17 cellular contexts compared by ENCODE assay signal in genomic region chr17:6573982-6574688, GRCh38. TPM values are rescaled to one million over a fixed set of nuclear protein-coding genes. Genes with fewer than 3 reads are reported as not detected.
DNase-seq lines count a peak whose midpoint lies in the region; ATAC-seq, FAIRE-seq and TF ChIP-seq lines count a peak whose summit lies in the region.
"Had no signal": no experiment of that assay in that cellular context is flagged by ENCODE, and none has a peak within 500 bp of the region (broad histone marks: within the 10 kb centered on the region; RNA-seq: fewer than 3 reads in every experiment).

No MANE protein-coding gene starts in this region.

- POLR2A ChIA-PET in HEK293 (lab: Yijun Ruan, JAX), result interaction anchor here (0.9 kb wide), 1 partner anchor 71 kb away, joined by 3 read pairs; no protein-coding TSS in a partner anchor
- POLR2A ChIA-PET in K562 (lab: Yijun Ruan, JAX), result no interaction called here

- H3K9ac ChIP-seq in BLaER1, result no peak overlapping the region
- no peak overlapping the region for H3K9ac ChIP-seq in K562 (ENCODE audit: insufficient read depth in 1 of 2, low read depth in 2 of 2, low read length in 2 of 2)
- no peak overlapping the region for H3K9ac ChIP-seq in trophoblast cell (ENCODE audit: low read length)

- no peak overlapping the region for H2AK5ac ChIP-seq in trophoblast cell (ENCODE audit: low read length)

- peaks cover 3% of the 10 kb centered on the region for H3K9me1 ChIP-seq in K562 (ENCODE audit: control insufficient read depth, insufficient read depth, low read length)

- H3K79me1 ChIP-seq in trophoblast cell (ENCODE audit: low read length), result no peaks in the 10 kb centered on the region

- H2AFZ ChIP-seq in K562 (ENCODE audit: low read depth, low read length) (no peak overlapping the region), osteoblast (ENCODE audit: low read length) (no peak overlapping the region), trophoblast cell (ENCODE audit: insufficient read depth, low read length, poor library complexity) (no peak overlapping the region)
- H2AFZ ChIP-seq: PC-9 had no signal

- no peak for FAIRE-seq in K562 (lab: Jason Lieb, UNC)
- FAIRE-seq in frontal cortex (lab: Jason Lieb, UNC), result no peak
- FAIRE-seq: G401.6 had no signal

- H3K9me3 ChIP-seq in BLaER1 (no peaks in the 10 kb centered on the region), HEK293 (ENCODE audit: control insufficient read depth, insufficient read depth, low read depth, low read length) (no peaks in the 10 kb centered on the region), K562 (replicated peaks; ENCODE audit: control insufficient read depth, insufficient read depth, low read depth, low read length) (no peaks in the 10 kb centered on the region), osteoblast (ENCODE audit: low read depth, low read length) (no peaks in the 10 kb centered on the region), BE2C (no peaks in the 10 kb centered on the region), trophoblast cell (ENCODE audit: insufficient read depth, low read depth, low read length) (peaks cover 3% of the 10 kb centered on the region)
- H3K9me3 ChIP-seq: Caco-2 had no signal

- H3K27me3 ChIP-seq in BLaER1 (no peaks in the 10 kb centered on the region), K562 (ENCODE audit: control insufficient read depth in 2 of 2, insufficient read depth in 2 of 2, low read length in 2 of 2) (no peaks in the 10 kb centered on the region), osteoblast (ENCODE audit: insufficient read depth, low read length) (no peaks in the 10 kb centered on the region), BE2C (no peaks in the 10 kb centered on the region), trophoblast cell (ENCODE audit: insufficient read depth, low read length) (no peaks in the 10 kb centered on the region)

- in situ Hi-C loops in K562 (cut with MboI), result no loop called here

- TF ChIP-seq CTCF in HEK293 (tag by site-specific recombination; IDR thresholded peaks at IDR 0.05) (no peak), K562 (IDR thresholded peaks at IDR 0.05 in 2 of 3, conservative IDR thresholded peaks at IDR 0.05 in 1 of 3; ENCODE audit: insufficient read depth in 2 of 3, low read depth in 1 of 3, low read length in 3 of 3) (no peak), osteoblast (IDR thresholded peaks at IDR 0.05; ENCODE audit: extremely low read depth, low read depth, low read length) (no peak), BE2C (IDR thresholded peaks at IDR 0.05; ENCODE audit: low read depth, low read length) (no peak)

- no peak for TF ChIP-seq EP300 in K562 (IDR thresholded peaks at IDR 0.05; ENCODE audit: low read length)

- CTCF ChIA-PET in HEK293 (lab: Yijun Ruan, JAX), result no interaction called here
- CTCF ChIA-PET in K562 (lab: Yijun Ruan, JAX; ENCODE audit: low intra/inter-chr PET ratio), result no interaction called here

- no peak overlapping the region for H4K91ac ChIP-seq in trophoblast cell (ENCODE audit: low read depth, low read length)

- H3K36me3 ChIP-seq in BLaER1 (peaks cover 30% of the 10 kb centered on the region), HEK293 (ENCODE audit: control insufficient read depth in 2 of 2, insufficient read depth in 1 of 2, low read length in 2 of 2) (peaks cover 0 to 35% of the 10 kb centered on the region in 2 experiments; a peak in 1 of 3 replicates), K562 (ENCODE audit: control insufficient read depth, insufficient read depth, low read length) (peaks cover 5% of the 10 kb centered on the region; the same call in 2 of the 3 replicates), osteoblast (ENCODE audit: insufficient read depth, low read length) (peaks cover 18% of the 10 kb centered on the region), BE2C (no peaks in the 10 kb centered on the region), trophoblast cell (ENCODE audit: control insufficient read depth in 1 of 2, insufficient read depth in 2 of 2, low read length in 2 of 2) (peaks cover 0 to 6% of the 10 kb centered on the region in 2 experiments)

- H3K14ac ChIP-seq in trophoblast cell (ENCODE audit: low read length), result no peak overlapping the region

- H3K27ac ChIP-seq in BLaER1 (no peak overlapping the region), HEK293 (ENCODE audit: extremely low read depth, low read depth, low read length) (no peak overlapping the region), K562 (ENCODE audit: extremely low read depth, low read depth, low read length) (no peak overlapping the region), osteoblast (ENCODE audit: low read depth, low read length) (peak overlapping the region; percentile 74), trophoblast cell (ENCODE audit: low read depth, low read length) (no peak overlapping the region)
- H3K27ac ChIP-seq: PC-9 had no signal

- no peak overlapping the region for H2BK5ac ChIP-seq in trophoblast cell (ENCODE audit: low read depth, low read length, poor library complexity)

- no peaks in the 10 kb centered on the region for H4K20me1 ChIP-seq in BLaER1
- H4K20me1 ChIP-seq in K562 (replicated peaks; ENCODE audit: control insufficient read depth, insufficient read depth, low read length), result no peaks in the 10 kb centered on the region
- peaks cover 3% of the 10 kb centered on the region for H4K20me1 ChIP-seq in osteoblast (ENCODE audit: insufficient read depth, low read length)

- no peak for ATAC-seq in K562

- no peak for TF ChIP-seq POLR2A in K562 (conservative IDR thresholded peaks at IDR 0.05)

- H3K79me2 ChIP-seq in K562 (ENCODE audit: control insufficient read depth, insufficient read depth, low read length) (no peaks in the 10 kb centered on the region), osteoblast (ENCODE audit: insufficient read depth, low read length) (no peaks in the 10 kb centered on the region), trophoblast cell (ENCODE audit: control insufficient read depth, insufficient read depth, low read length, poor library complexity) (no peaks in the 10 kb centered on the region)

- no peak overlapping the region for H4K12ac ChIP-seq in trophoblast cell (ENCODE audit: low read depth, low read length)

- H3K18ac ChIP-seq in trophoblast cell (ENCODE audit: low read length), result no peak overlapping the region

- H4K8ac ChIP-seq in trophoblast cell (ENCODE audit: low read depth, low read length), result no peak overlapping the region

- TF ChIP-seq RAD21 in K562 (CRISPR knock-in tag; conservative IDR thresholded peaks at IDR 0.05 in 1 of 2, IDR thresholded peaks at IDR 0.05 in 1 of 2), result no peak

- no peak overlapping the region for H3K4ac ChIP-seq in trophoblast cell (ENCODE audit: low read depth, low read length)

- H3K4me1 ChIP-seq in BLaER1 (peaks cover 58% of the 10 kb centered on the region), HEK293 (ENCODE audit: control insufficient read depth, insufficient read depth, low read length) (no peaks in the 10 kb centered on the region), K562 (replicated peaks in 1 of 2; ENCODE audit: control insufficient read depth in 2 of 2, insufficient read depth in 2 of 2, low read length in 2 of 2) (peaks cover 15 to 19% of the 10 kb centered on the region in 2 experiments), osteoblast (ENCODE audit: insufficient read depth, low read length) (peaks cover 20% of the 10 kb centered on the region), BE2C (no peaks in the 10 kb centered on the region), trophoblast cell (ENCODE audit: control insufficient read depth in 1 of 2, insufficient read depth in 2 of 2, low read length in 2 of 2) (peaks cover 6 to 14% of the 10 kb centered on the region in 2 experiments)
- H3K4me1 ChIP-seq: Caco-2 had no signal

- BruUV-seq in K562 (replicated peaks; lab: Mats Ljungman, UMichigan), result no TSS peak

- intact Hi-C loops in K562 (cut with micrococcal nuclease), result no loop called here

- H3K4me3 ChIP-seq in BLaER1 (no peak overlapping the region), HEK293 (ENCODE audit: low read depth, low read length) (no peak overlapping the region), K562 (no peak overlapping the region), osteoblast (ENCODE audit: insufficient read depth, low read length) (no peak overlapping the region), BE2C (ENCODE audit: low read depth, low read length) (no peak overlapping the region), trophoblast cell (ENCODE audit: low read depth, low read length) (no peak overlapping the region)
- H3K4me3 ChIP-seq: PC-9 had no signal

- H3K23ac ChIP-seq in trophoblast cell (ENCODE audit: low read length), result no peak overlapping the region

- H2BK120ac ChIP-seq in trophoblast cell (ENCODE audit: insufficient read depth, low read length, poor library complexity), result no peak overlapping the region

- H2BK12ac ChIP-seq in trophoblast cell (ENCODE audit: low read length), result no peak overlapping the region

- H3K4me2 ChIP-seq in BLaER1, result peak overlapping the region; percentile 81
- H3K4me2 ChIP-seq in K562 (ENCODE audit: insufficient read depth, low read length), result no peak overlapping the region
- peak overlapping the region; percentile 65 for H3K4me2 ChIP-seq in osteoblast (ENCODE audit: insufficient read depth, low read length)
- H3K4me2 ChIP-seq in trophoblast cell (ENCODE audit: low read length), result no peak overlapping the region
- H3K4me2 ChIP-seq: PC-9 had no signal

- 85% methylated on average over 13 of the region's 13 CpGs for WGBS in K562 (ENCODE audit: insufficient coverage, low coverage, missing lambda C conversion rate)
- WGBS in trophoblast cell (ENCODE audit: extremely low coverage, insufficient coverage, insufficient read length), result no CpG with 5 or more reads among the region's 13 CpGs

- DNase-seq in K562 (ENCODE audit: extremely low read depth in 1 of 4, low spot score in 3 of 4) (no peak), osteoblast (ENCODE audit: insufficient read length, low spot score, missing footprints) (no peak), BE2C (no peak), trophoblast cell (no peak), frontal cortex (ENCODE audit: low spot score in 2 of 2) (no peak), midbrain (lab: John Stamatoyannopoulos, UW) (no peak)
- DNase-seq: Caco-2, HCEC 1CT, NCI-H1417 treated with DMSO at 0.1 percent for 48 hours, NCI-H1930, NCI-H226, NCI-H524, PC-9, SIG-M5 had no signal

RNA-seq across cellular contexts. Expression of gene PITPNM3, which starts 17.8 kb away (rescaled TPM):
- total RNA-seq in K562 (2011; cell fraction: chromatin; rRNA removed; ENCODE audit: low replicate concordance), result 1.4 and 1.6 TPM in 2 replicates
- 0.92 and 1.3 TPM in 2 replicates for total RNA-seq in K562 (2011; cell fraction: nucleolus; rRNA removed)
- 1.2 and 2.1 TPM in 2 replicates for total RNA-seq in K562 (2011; cell fraction: nucleoplasm; rRNA removed)
- 0.14 and 0.57 TPM in 2 replicates for total RNA-seq in K562 (2014; rRNA removed)
- total RNA-seq in K562 (2014; rRNA removed; fragmentation: Illumina TruSeq; extraction: Trizol), result 0.13 and 0.15 TPM in 2 replicates
- 0.15 and 0.22 TPM in 2 replicates for total RNA-seq in K562 (2015; rRNA removed; fragmentation: Illumina TruSeq; extraction: Trizol)
- total RNA-seq in K562 (2021), result 0.31 and 0.38 TPM in 2 replicates
- 0.28 and 0.29 TPM in 2 replicates for polyA plus RNA-seq in K562 (2011; rRNA removed)
- polyA plus RNA-seq in K562 (2011; cell fraction: cytosol; rRNA removed), result 0.24 and 0.39 TPM in 2 replicates
- 1.3 and 1.8 TPM in 2 replicates for polyA plus RNA-seq in K562 (2011; cell fraction: nucleus; rRNA removed)
- 0.29 and 0.35 TPM in 2 replicates for polyA plus RNA-seq in K562 (2012)
- 0.22 and 0.37 TPM in 2 replicates for polyA plus RNA-seq in K562 (2014; fragmentation: Illumina TruSeq; extraction: Trizol)
- not detected for polyA plus RNA-seq in K562 (2014; fragmentation: Nextera tagmentation; extraction: Ambion mirVana)
- polyA plus RNA-seq in K562 (2014; rRNA removed), result 0.32 and 0.53 TPM in 2 replicates
- polyA minus RNA-seq in K562 (2011; rRNA and poly(A)+ RNA removed), result 0.15 and 0.25 TPM in 2 replicates
- polyA minus RNA-seq in K562 (2011; cell fraction: cytosol; rRNA and poly(A)+ RNA removed), result 0.48 and 0.82 TPM in 2 replicates
- polyA minus RNA-seq in K562 (2011; cell fraction: nucleus; rRNA and poly(A)+ RNA removed), result 0.40 and 0.56 TPM in 2 replicates
- total RNA-seq in osteoblast, result 1.8 TPM in 2 replicates
- polyA plus RNA-seq in BE2C (2012; ENCODE audit: insufficient read depth, insufficient read length, low read depth), result not detected
- 0.58 and 0.64 TPM in 2 replicates for polyA plus RNA-seq in trophoblast cell (2013)
- 10.6 TPM for total RNA-seq in frontal cortex

Comparison
In these comparisons a context has a peak if more than half of its experiments do, and no peak if none do; other contexts are left out.
1. H3K4me2 ChIP-seq: peak in BLaER1 (single experiment) and osteoblast (single experiment); none in K562 (single experiment) and trophoblast cell (single experiment).